In the genomic region with DNA sequence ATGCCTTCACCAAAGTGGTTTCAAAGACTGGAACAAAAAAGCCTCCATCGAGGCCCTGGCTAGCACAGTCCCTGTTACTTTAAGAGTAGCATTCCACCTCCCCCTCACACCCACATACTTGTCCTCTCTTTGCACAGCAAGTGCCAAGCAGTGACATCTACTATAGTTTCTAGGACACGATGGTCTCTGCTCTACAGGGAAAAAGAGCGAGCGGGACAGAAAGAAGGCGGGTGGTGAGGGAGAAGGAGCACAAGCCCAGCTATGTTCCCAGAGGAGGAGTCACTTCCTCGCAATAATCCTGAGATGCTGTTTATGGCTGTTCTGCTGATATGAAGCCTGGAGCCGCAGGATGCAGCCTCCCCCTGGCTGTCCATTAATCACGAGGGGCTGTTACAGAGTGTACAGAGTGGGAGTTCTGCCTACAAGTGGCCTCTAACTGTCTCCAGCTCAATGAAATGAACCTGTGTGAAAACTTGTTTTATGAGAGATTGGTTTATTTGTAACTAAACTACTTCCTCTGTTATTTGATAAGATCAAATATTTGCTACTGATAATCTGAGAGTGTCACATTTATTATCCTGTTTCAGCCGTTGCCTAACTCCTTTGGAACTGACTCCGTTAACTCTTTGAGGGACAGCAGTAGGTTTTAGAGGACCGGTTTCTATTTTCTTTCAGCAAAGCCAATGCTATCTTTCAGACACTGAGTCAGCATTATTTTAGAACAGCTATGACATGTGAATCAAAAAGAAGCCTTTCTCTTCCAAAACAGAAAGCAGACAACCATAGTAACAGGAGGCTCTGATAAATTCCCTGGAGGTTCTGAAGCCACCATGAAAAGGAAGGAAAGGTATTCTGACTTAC, we compare ENCODE assay signal across 8 cellular contexts.
A peak's percentile ranks its signal among the peaks of the same experiment; 100 is the strongest.
DNase-seq lines count a peak whose midpoint lies in the region; ATAC-seq lines count a peak whose summit lies in the region.

No MANE protein-coding gene starts in this region.

- DNase-seq in ELR (ENCODE audit: low read depth) = peak; percentile 75
- peak; percentile 59 for DNase-seq in SW480 (ENCODE audit: low spot score)
- DNase-seq in foreskin melanocyte = peak; percentile 79
- peak; percentile 83 for DNase-seq in occipital lobe (lab: John Stamatoyannopoulos, UW)
- no peak for DNase-seq in stimulated activated CD4-positive, alpha-beta T cell treated with anti-CD3 and anti-CD28 coated beads, Interleukin-1b, Interleukin-23, amount 100 ng/mL, for 48 hours
- DNase-seq in T-helper 2 cell treated with Interferon-gamma antibody and Interleukin-4, amounts not matched to agents 5 μg/mL and 100 μg/mL, for 36 hours (ENCODE audit: low spot score) = no peak

- no peak overlapping the region for H3K4me3 Mint-ChIP-seq in T-helper 2 cell treated with Interferon-gamma antibody and Interleukin-4, amounts not matched to agents 5 μg/mL and 100 μg/mL, for 36 hours

- no peaks in the 10 kb centered on the region for H3K4me1 Mint-ChIP-seq in T-helper 2 cell treated with Interferon-gamma antibody and Interleukin-4, amounts not matched to agents 5 μg/mL and 100 μg/mL, for 36 hours (ENCODE audit: low read depth)

- ATAC-seq in GM18870 (IDR thresholded peaks at IDR 0.05; ENCODE audit: unreplicated experiment) (no peak), GM18502 (IDR thresholded peaks at IDR 0.05; ENCODE audit: poor library complexity, unreplicated experiment) (no peak)

- H3K36me3 Mint-ChIP-seq in T-helper 2 cell treated with Interferon-gamma antibody and Interleukin-4, amounts not matched to agents 5 μg/mL and 100 μg/mL, for 36 hours (ENCODE audit: low read depth) = no peaks in the 10 kb centered on the region

- H3K27ac Mint-ChIP-seq in T-helper 2 cell treated with Interferon-gamma antibody and Interleukin-4, amounts not matched to agents 5 μg/mL and 100 μg/mL, for 36 hours = no peak overlapping the region

- no peaks in the 10 kb centered on the region for H3K27me3 Mint-ChIP-seq in T-helper 2 cell treated with Interferon-gamma antibody and Interleukin-4, amounts not matched to agents 5 μg/mL and 100 μg/mL, for 36 hours (ENCODE audit: low read depth)

- H3K9me3 Mint-ChIP-seq in T-helper 2 cell treated with Interferon-gamma antibody and Interleukin-4, amounts not matched to agents 5 μg/mL and 100 μg/mL, for 36 hours = no peaks in the 10 kb centered on the region

Comparison
In these comparisons a context has a peak if more than half of its experiments do, and no peak if none do; other contexts are left out.
1. DNase-seq: peak in ELR (single experiment), SW480 (single experiment), foreskin melanocyte (single experiment) and occipital lobe (single experiment); none in stimulated activated CD4-positive, alpha-beta T cell treated with anti-CD3 and anti-CD28 coated beads, Interleukin-1b, Interleukin-23, amount 100 ng/mL, for 48 hours (single experiment) and T-helper 2 cell treated with Interferon-gamma antibody and Interleukin-4, amounts not matched to agents 5 μg/mL and 100 μg/mL, for 36 hours (single experiment).